8 cellular contexts compared by ENCODE assay signal in genomic region chr12:14256555-14257169, GRCh38.
DNase-seq lines count a peak whose midpoint lies in the region; ATAC-seq and TF ChIP-seq lines count a peak whose summit lies in the region.

No MANE protein-coding gene starts in this region.

- H3K9ac ChIP-seq in neural progenitor cell (no peak overlapping the region), stomach smooth muscle (ENCODE audit: low read length in 2 of 2) (peak overlapping the region in 1 of 2 donors; percentile 56)

- H3K9me3 ChIP-seq in neural progenitor cell (ENCODE audit: low read depth): peaks cover 4% of the 10 kb centered on the region
- no peaks in the 10 kb centered on the region for H3K9me3 ChIP-seq in stomach smooth muscle (ENCODE audit: control insufficient read depth in 2 of 2, low read length in 2 of 2)

- no peaks in the 10 kb centered on the region for H3K27me3 Mint-ChIP-seq in activated T-helper 2 cell treated with anti-CD3 and anti-CD28 coated beads, Interferon-gamma antibody, Interleukin-2, Interleukin-4, amounts not matched to agents 10 μg/mL and 5 μg/mL and 100 μg/mL, durations not matched to agents 14 hours and 24 hours and 36 hours (ENCODE audit: low read depth)
- peaks cover 5% of the 10 kb centered on the region for H3K27me3 Mint-ChIP-seq in neural progenitor cell (ENCODE audit: insufficient read depth, low read depth)

- peak overlapping the region; percentile 15 for H3K4me2 ChIP-seq in neural progenitor cell

- ATAC-seq in HG03520 (IDR thresholded peaks at IDR 0.05; ENCODE audit: unreplicated experiment) (peak; percentile 66), GM18502 (IDR thresholded peaks at IDR 0.05; ENCODE audit: poor library complexity, unreplicated experiment) (no peak)

- peak overlapping the region; percentile 95 for H3K27ac Mint-ChIP-seq in activated T-helper 2 cell treated with anti-CD3 and anti-CD28 coated beads, Interferon-gamma antibody, Interleukin-2, Interleukin-4, amounts not matched to agents 10 μg/mL and 5 μg/mL and 100 μg/mL, durations not matched to agents 14 hours and 24 hours and 36 hours
- H3K27ac Mint-ChIP-seq in neural progenitor cell: peak overlapping the region; percentile 98

- H3K27ac ChIP-seq in neural progenitor cell (peak overlapping the region; percentile 95), stomach smooth muscle (ENCODE audit: low read length) (peak overlapping the region; percentile 82)

- peak overlapping the region; percentile 58 for H2AFZ ChIP-seq in neural progenitor cell (replicated peaks)

- H3K36me3 ChIP-seq in neural progenitor cell (no peaks in the 10 kb centered on the region), stomach smooth muscle (ENCODE audit: control insufficient read depth in 2 of 2, insufficient read depth in 2 of 2, low read length in 2 of 2) (no peaks in the 10 kb centered on the region)

- no peaks in the 10 kb centered on the region for H4K20me1 ChIP-seq in neural progenitor cell (ENCODE audit: low read depth)

- CTCF ChIA-PET in GM10248 (lab: Yijun Ruan, JAX): interaction anchor here (1.4 kb wide), 1 partner anchor 19 kb away, joined by 5 read pairs; no protein-coding TSS in a partner anchor

- H3F3A ChIP-seq in neural progenitor cell (ENCODE audit: low read depth): peaks cover 58% of the 10 kb centered on the region

- peaks cover 29% of the 10 kb centered on the region for H3K36me3 Mint-ChIP-seq in activated T-helper 2 cell treated with anti-CD3 and anti-CD28 coated beads, Interferon-gamma antibody, Interleukin-2, Interleukin-4, amounts not matched to agents 10 μg/mL and 5 μg/mL and 100 μg/mL, durations not matched to agents 14 hours and 24 hours and 36 hours (ENCODE audit: low read depth)
- H3K36me3 Mint-ChIP-seq in neural progenitor cell: peaks cover 27% of the 10 kb centered on the region

- TF ChIP-seq CTCF in GM10248 (IDR thresholded peaks at IDR 0.05; ENCODE audit: control extremely low read depth, extremely low read depth, low read depth, missing control alignments): peak; percentile 31
- peak; percentile 85 for TF ChIP-seq CTCF in fibroblast of the aortic adventitia (IDR thresholded peaks at IDR 0.05; ENCODE audit: insufficient read depth, low read length)
- peak; percentile 70 for TF ChIP-seq CTCF in neural progenitor cell (IDR thresholded peaks at IDR 0.05)

- H3K79me2 ChIP-seq in neural progenitor cell (ENCODE audit: low read depth): no peaks in the 10 kb centered on the region

- peaks cover 23% of the 10 kb centered on the region for H3K9me3 Mint-ChIP-seq in activated T-helper 2 cell treated with anti-CD3 and anti-CD28 coated beads, Interferon-gamma antibody, Interleukin-2, Interleukin-4, amounts not matched to agents 10 μg/mL and 5 μg/mL and 100 μg/mL, durations not matched to agents 14 hours and 24 hours and 36 hours
- H3K9me3 Mint-ChIP-seq in neural progenitor cell: peaks cover 60% of the 10 kb centered on the region

- peak; percentile 56 for DNase-seq in GM10248 (ENCODE audit: extremely low spot score)
- DNase-seq in RPMI8226: peak; percentile 57
- peak; percentile 68 for DNase-seq in activated T-helper 2 cell treated with anti-CD3 and anti-CD28 coated beads, Interferon-gamma antibody, Interleukin-2, Interleukin-4, amounts not matched to agents 10 μg/mL and 5 μg/mL and 100 μg/mL, durations not matched to agents 14 hours and 24 hours and 36 hours (ENCODE audit: low spot score)
- peak; percentile 92 for DNase-seq in fibroblast of the aortic adventitia (ENCODE audit: low read depth)
- DNase-seq in neural progenitor cell (ENCODE audit: low spot score): peak; percentile 77

- H3K4me1 ChIP-seq in neural progenitor cell: peaks cover 17% of the 10 kb centered on the region
- peaks cover 35% of the 10 kb centered on the region for H3K4me1 ChIP-seq in stomach smooth muscle (ENCODE audit: control insufficient read depth, insufficient read depth, low read length)

- POLR2A ChIA-PET in GM10248 (lab: Yijun Ruan, JAX): no interaction called here

- H3K4me3 ChIP-seq in fibroblast of the aortic adventitia (ENCODE audit: low read depth, low read length) (no peak overlapping the region), neural progenitor cell (no peak overlapping the region), stomach smooth muscle (ENCODE audit: low read length in 2 of 2) (peak overlapping the region in 1 of 2 donors; percentile 16)

- H3K27me3 ChIP-seq in neural progenitor cell (no peaks in the 10 kb centered on the region), stomach smooth muscle (ENCODE audit: control insufficient read depth in 1 of 2, insufficient read depth in 2 of 2, low read length in 2 of 2) (no peaks in the 10 kb centered on the region)

- peak overlapping the region; percentile 60 for H3K4me3 Mint-ChIP-seq in activated T-helper 2 cell treated with anti-CD3 and anti-CD28 coated beads, Interferon-gamma antibody, Interleukin-2, Interleukin-4, amounts not matched to agents 10 μg/mL and 5 μg/mL and 100 μg/mL, durations not matched to agents 14 hours and 24 hours and 36 hours (ENCODE audit: low read depth)
- no peak overlapping the region for H3K4me3 Mint-ChIP-seq in neural progenitor cell

- intact Hi-C loops in activated T-helper 2 cell treated with anti-CD3 and anti-CD28 coated beads, Interferon-gamma antibody, Interleukin-2, Interleukin-4, amounts not matched to agents 10 μg/mL and 5 μg/mL and 100 μg/mL, durations not matched to agents 14 hours and 24 hours and 36 hours (cut with micrococcal nuclease): loop anchor here (1.0 kb wide), 9 partner anchors 17 to 705 kb away; partner anchors contain the start of genes ARHGDIB and ATF7IP

- peaks cover 51% of the 10 kb centered on the region for H3K4me1 Mint-ChIP-seq in activated T-helper 2 cell treated with anti-CD3 and anti-CD28 coated beads, Interferon-gamma antibody, Interleukin-2, Interleukin-4, amounts not matched to agents 10 μg/mL and 5 μg/mL and 100 μg/mL, durations not matched to agents 14 hours and 24 hours and 36 hours (ENCODE audit: low read depth)
- H3K4me1 Mint-ChIP-seq in neural progenitor cell: peaks cover 47% of the 10 kb centered on the region

Comparison
In these comparisons a context has a peak if more than half of its experiments do, and no peak if none do; other contexts are left out.
1. CTCF ChIP-seq: peak in every context shown above with its lines; median percentile 85 in fibroblast of the aortic adventitia; 70 in neural progenitor cell; 31 in GM10248.